1 cellular context compared by ENCODE assay signal in genomic region chr17:82328141-82328993, GRCh38.
TF ChIP-seq lines count a peak whose summit lies in the region.

No MANE protein-coding gene starts in this region.

TF ChIP-seq in HCT116, 20 proteins besides CTCF, POLR2A, EP300 and RAD21:
- no peak for TF ChIP-seq REST (IDR thresholded peaks at IDR 0.05; ENCODE audit: low read depth)
- TF ChIP-seq SP1 (IDR thresholded peaks at IDR 0.05; ENCODE audit: low read depth): no peak
- no peak for TF ChIP-seq EGR1 (IDR thresholded peaks at IDR 0.05; ENCODE audit: low read depth)
- TF ChIP-seq ATF3 (IDR thresholded peaks at IDR 0.05): no peak
- no peak for TF ChIP-seq ZNF274 (IDR thresholded peaks at IDR 0.05; ENCODE audit: low read depth, low read length)
- no peak for TF ChIP-seq POLR2AphosphoS5 (IDR thresholded peaks at IDR 0.05; ENCODE audit: low read depth, low read length)
